ENCODE assay signal across 1 cellular context in the genomic region with DNA sequence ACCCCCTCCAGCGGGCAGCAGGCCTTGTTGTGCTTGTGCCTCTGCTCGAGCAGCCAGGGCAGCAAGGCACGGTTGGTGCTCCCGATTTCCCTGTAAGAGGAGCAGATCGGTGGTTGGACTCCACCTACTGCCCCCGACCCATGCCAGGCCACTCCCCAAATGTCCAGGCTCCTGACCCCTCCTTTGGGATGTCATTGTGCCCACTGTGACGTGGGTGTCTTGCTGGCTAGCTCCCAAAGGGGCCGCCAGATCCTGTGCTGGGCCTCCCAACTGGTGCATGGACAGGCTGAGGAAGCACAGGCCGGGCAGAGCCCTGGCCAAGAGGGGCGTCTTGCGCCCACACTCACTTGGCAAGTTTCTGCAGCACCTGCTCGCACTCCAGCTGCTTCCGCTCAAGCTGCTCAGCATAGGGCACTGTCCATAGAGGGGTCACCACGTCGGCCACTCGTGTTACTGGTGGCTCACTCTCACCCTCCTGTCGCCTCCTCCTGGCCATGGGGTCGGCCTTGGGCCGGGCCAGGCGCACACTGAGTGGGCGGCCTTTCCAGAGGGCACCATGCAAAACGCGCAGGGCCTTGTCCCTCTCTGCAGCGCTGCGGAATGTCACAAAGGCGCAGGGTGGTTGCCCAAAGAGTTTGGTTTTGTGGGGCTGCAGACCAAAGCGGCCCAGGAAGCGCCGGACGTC.
TF ChIP-seq lines count a peak whose summit lies in the region.

Gene RANBP1, plus strand, starts transcription at position 414 of the 685 bp plus-strand sequence. Its CDS starts 81 bp downstream, at position 495.

TF ChIP-seq in GM23338, 12 proteins besides CTCF, POLR2A, EP300 and RAD21 (continued from another document):
- TF ChIP-seq NANOG (IDR thresholded peaks at IDR 0.05; ENCODE audit: borderline replicate concordance), result no peak
- no peak for TF ChIP-seq REST (IDR thresholded peaks at IDR 0.05; ENCODE audit: unreplicated experiment)
- TF ChIP-seq JUNB (IDR thresholded peaks at IDR 0.05; ENCODE audit: unreplicated experiment), result no peak
- TF ChIP-seq ETS1 (IDR thresholded peaks at IDR 0.05), result no peak
- no peak for TF ChIP-seq STAT1 (IDR thresholded peaks at IDR 0.05; ENCODE audit: unreplicated experiment)
- TF ChIP-seq POLR2AphosphoS5 (IDR thresholded peaks at IDR 0.05; ENCODE audit: low read depth), result no peak
- no peak for TF ChIP-seq CREB1 (CRISPR knock-in tag; IDR thresholded peaks at IDR 0.05; ENCODE audit: low read depth)
- TF ChIP-seq ZNF114 (CRISPR knock-in tag; IDR thresholded peaks at IDR 0.05), result no peak
- no peak for TF ChIP-seq EZH2phosphoT487 (IDR thresholded peaks at IDR 0.05; ENCODE audit: unreplicated experiment)
